2 cellular contexts compared by ENCODE assay signal in genomic region chr14:61254803-61255526, GRCh38.
TF ChIP-seq lines count a peak whose summit lies in the region.

No MANE protein-coding gene starts in this region.

TF ChIP-seq in SK-N-SH, 30 proteins besides CTCF, POLR2A, EP300 and RAD21:
- peak; percentile 59 for TF ChIP-seq TCF12 (IDR thresholded peaks at IDR 0.05)
- TF ChIP-seq, protein P1, sequence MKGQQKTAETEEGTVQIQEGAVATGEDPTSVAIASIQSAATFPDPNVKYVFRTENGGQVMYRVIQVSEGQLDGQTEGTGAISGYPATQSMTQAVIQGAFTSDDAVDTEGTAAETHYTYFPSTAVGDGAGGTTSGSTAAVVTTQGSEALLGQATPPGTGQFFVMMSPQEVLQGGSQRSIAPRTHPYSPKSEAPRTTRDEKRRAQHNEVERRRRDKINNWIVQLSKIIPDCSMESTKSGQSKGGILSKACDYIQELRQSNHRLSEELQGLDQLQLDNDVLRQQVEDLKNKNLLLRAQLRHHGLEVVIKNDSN (IDR thresholded peaks at IDR 0.05; ENCODE audit: borderline replicate concordance, low read depth), result no peak

TF ChIP-seq in SK-N-SH treated with all-trans-retinoic acid at 6 μM for 48 hours, 23 proteins besides CTCF, POLR2A, EP300 and RAD21:
- no peak for TF ChIP-seq ZNF565 (CRISPR knock-in tag; conservative IDR thresholded peaks at IDR 0.05; ENCODE audit: low read depth)
- TF ChIP-seq ISL1 (CRISPR knock-in tag; IDR thresholded peaks at IDR 0.05), result no peak
- TF ChIP-seq ARNTL (CRISPR knock-in tag; IDR thresholded peaks at IDR 0.05; ENCODE audit: borderline replicate concordance, low read depth), result no peak
- TF ChIP-seq, protein P2, sequence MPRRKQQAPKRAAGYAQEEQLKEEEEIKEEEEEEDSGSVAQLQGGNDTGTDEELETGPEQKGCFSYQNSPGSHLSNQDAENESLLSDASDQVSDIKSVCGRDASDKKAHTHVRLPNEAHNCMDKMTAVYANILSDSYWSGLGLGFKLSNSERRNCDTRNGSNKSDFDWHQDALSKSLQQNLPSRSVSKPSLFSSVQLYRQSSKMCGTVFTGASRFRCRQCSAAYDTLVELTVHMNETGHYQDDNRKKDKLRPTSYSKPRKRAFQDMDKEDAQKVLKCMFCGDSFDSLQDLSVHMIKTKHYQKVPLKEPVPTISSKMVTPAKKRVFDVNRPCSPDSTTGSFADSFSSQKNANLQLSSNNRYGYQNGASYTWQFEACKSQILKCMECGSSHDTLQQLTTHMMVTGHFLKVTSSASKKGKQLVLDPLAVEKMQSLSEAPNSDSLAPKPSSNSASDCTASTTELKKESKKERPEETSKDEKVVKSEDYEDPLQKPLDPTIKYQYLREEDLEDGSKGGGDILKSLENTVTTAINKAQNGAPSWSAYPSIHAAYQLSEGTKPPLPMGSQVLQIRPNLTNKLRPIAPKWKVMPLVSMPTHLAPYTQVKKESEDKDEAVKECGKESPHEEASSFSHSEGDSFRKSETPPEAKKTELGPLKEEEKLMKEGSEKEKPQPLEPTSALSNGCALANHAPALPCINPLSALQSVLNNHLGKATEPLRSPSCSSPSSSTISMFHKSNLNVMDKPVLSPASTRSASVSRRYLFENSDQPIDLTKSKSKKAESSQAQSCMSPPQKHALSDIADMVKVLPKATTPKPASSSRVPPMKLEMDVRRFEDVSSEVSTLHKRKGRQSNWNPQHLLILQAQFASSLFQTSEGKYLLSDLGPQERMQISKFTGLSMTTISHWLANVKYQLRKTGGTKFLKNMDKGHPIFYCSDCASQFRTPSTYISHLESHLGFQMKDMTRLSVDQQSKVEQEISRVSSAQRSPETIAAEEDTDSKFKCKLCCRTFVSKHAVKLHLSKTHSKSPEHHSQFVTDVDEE (CRISPR knock-in tag; IDR thresholded peaks at IDR 0.05), result no peak
- no peak for TF ChIP-seq ZFP30 (CRISPR knock-in tag; IDR thresholded peaks at IDR 0.05)
- no peak for TF ChIP-seq OSR1 (CRISPR knock-in tag; IDR thresholded peaks at IDR 0.05)
- no peak for TF ChIP-seq ZNF8 (CRISPR knock-in tag; IDR thresholded peaks at IDR 0.05)
- TF ChIP-seq CSRNP3 (CRISPR knock-in tag; IDR thresholded peaks at IDR 0.05), result no peak
- no peak for TF ChIP-seq TOX (CRISPR knock-in tag; IDR thresholded peaks at IDR 0.05; ENCODE audit: borderline replicate concordance)
- TF ChIP-seq ZC3H10 (CRISPR knock-in tag; IDR thresholded peaks at IDR 0.05), result no peak
- no peak for TF ChIP-seq PPARA (CRISPR knock-in tag; IDR thresholded peaks at IDR 0.05; ENCODE audit: borderline replicate concordance)
